In genomic region chr20:53677447-53678314, GRCh38 we compare ENCODE assay signal across 8 cellular contexts.
DNase-seq lines count a peak whose midpoint lies in the region; ATAC-seq, FAIRE-seq and TF ChIP-seq lines count a peak whose summit lies in the region.

No MANE protein-coding gene starts in this region.

- TF ChIP-seq POLR2A in GM12878 (IDR thresholded peaks at IDR 0.05; ENCODE audit: low read depth, low read length) = no peak

- TF ChIP-seq EP300 in GM12878 (IDR thresholded peaks at IDR 0.05; ENCODE audit: borderline replicate concordance in 1 of 2, control insufficient read depth in 1 of 2, low read depth in 2 of 2, low read length in 2 of 2) = no peak

- no peaks in the 10 kb centered on the region for H4K20me1 ChIP-seq in GM12878 (ENCODE audit: control insufficient read depth, insufficient read depth)

- H3K4me1 ChIP-seq in CD4-positive, alpha-beta memory T cell (ENCODE audit: insufficient read depth, low read length) = peaks cover 6% of the 10 kb centered on the region
- H3K4me1 ChIP-seq in GM12878 (ENCODE audit: control insufficient read depth, insufficient read depth, low read length) = peaks cover 8% of the 10 kb centered on the region; the same call in 1 of the 2 replicates
- peaks cover 10% of the 10 kb centered on the region for H3K4me1 ChIP-seq in mucosa of descending colon (ENCODE audit: low read depth)

- SMC1A ChIA-PET in GM12878 (lab: Charles Lee; ENCODE audit: uncharacterized antibody, unreplicated experiment) = interaction anchor here (1.0 to 1.9 kb wide), 5 partner anchors 12 to 195 kb away, joined by 3 to 6 read pairs (median 3); no protein-coding TSS in a partner anchor

- no peak for DNase-seq in CD4-positive, alpha-beta memory T cell
- DNase-seq in NOMO-1 treated with dmso at 0.1 percent for 144 hours (lab: John Stamatoyannopoulos, UW; ENCODE audit: unreplicated experiment) (peak; percentile 90), GM12878 (ENCODE audit: low read depth, low spot score) (no peak), mucosa of descending colon (peak in 1 of 3 donors; percentile 81), GM20000 (ENCODE audit: low spot score) (no peak)

- H3K4me2 ChIP-seq in GM12878 (ENCODE audit: control insufficient read depth, insufficient read depth) = no peak overlapping the region

- TF ChIP-seq RAD21 in GM12878 (IDR thresholded peaks at IDR 0.05; ENCODE audit: insufficient read depth, low read depth, low read length) = no peak

- H3K4me3 Mint-ChIP-seq in CD4-positive, alpha-beta memory T cell = peak overlapping the region in 3 of 8 donors; percentile 36 to 68 (median 65)

- 73% methylated on average over 12 of the region's 12 CpGs for WGBS in GM12878 (ENCODE audit: insufficient coverage, insufficient replicate concordance, low lambda C conversion rate, missing lambda C conversion rate)

- peak overlapping the region; percentile 31 for H2AFZ ChIP-seq in GM12878 (ENCODE audit: control insufficient read depth, low read depth, low read length)

- BruUV-seq in GM12878 (replicated peaks; lab: Mats Ljungman, UMichigan) = no TSS peak

- TF ChIP-seq CTCF in GM12878 (IDR thresholded peaks at IDR 0.05 in 2 of 3, conservative IDR thresholded peaks at IDR 0.05 in 1 of 3; ENCODE audit: control insufficient read depth in 2 of 3, extremely low read depth in 1 of 3, insufficient read depth in 1 of 3, low read depth in 3 of 3, low read length in 3 of 3) (no peak), mucosa of descending colon (IDR thresholded peaks at IDR 0.05) (no peak), GM20000 (IDR thresholded peaks at IDR 0.05; ENCODE audit: extremely low read depth, missing control alignments) (no peak)

- H3K79me2 ChIP-seq in GM12878 (ENCODE audit: control insufficient read depth, insufficient read depth, low read length) = no peaks in the 10 kb centered on the region

- RAD21 ChIA-PET in GM12878 (lab: Charles Lee; ENCODE audit: unreplicated experiment) = no interaction called here

- H3K9me3 Mint-ChIP-seq in CD4-positive, alpha-beta memory T cell = no peaks in the 10 kb centered on the region

- intact Hi-C loops in CD4-positive, alpha-beta memory T cell (cut with micrococcal nuclease) = no loop called here
- intact Hi-C loops in GM12878 (cut with micrococcal nuclease; ENCODE audit: unreplicated experiment) = no loop called here
- intact Hi-C loops in mucosa of descending colon (cut with DNase I, micrococcal nuclease) = no loop called here

- H3K27ac Mint-ChIP-seq in CD4-positive, alpha-beta memory T cell = peak overlapping the region in 4 of 7 donors; percentile 44 to 57 (median 47)

- no peak overlapping the region for H3K27ac ChIP-seq in CD4-positive, alpha-beta memory T cell (ENCODE audit: low read depth, low read length)
- H3K27ac ChIP-seq in GM12878 (ENCODE audit: control insufficient read depth, insufficient read depth) = no peak overlapping the region

- no peaks in the 10 kb centered on the region for H3K36me3 ChIP-seq in CD4-positive, alpha-beta memory T cell (ENCODE audit: insufficient read depth, low read length)
- H3K36me3 ChIP-seq in GM12878 (ENCODE audit: control insufficient read depth in 2 of 2, insufficient read depth in 2 of 2, low read length in 1 of 2) (no peaks in the 10 kb centered on the region), mucosa of descending colon (ENCODE audit: low read depth) (no peaks in the 10 kb centered on the region)

- H3K4me3 ChIP-seq in CD4-positive, alpha-beta memory T cell (ENCODE audit: low read length in 2 of 2) = no peak overlapping the region
- no peak overlapping the region for H3K4me3 ChIP-seq in GM12878
- no peak overlapping the region for H3K4me3 ChIP-seq in mucosa of descending colon

- H3K4me1 Mint-ChIP-seq in CD4-positive, alpha-beta memory T cell = peaks cover 5 to 13% (median 9%) of the 10 kb centered on the region in 4 donors

- POLR2A ChIA-PET in CD4-positive, alpha-beta memory T cell (lab: Charles Lee; ENCODE audit: partially characterized antibody) = interaction anchor here (0.7 to 0.8 kb wide), 2 partner anchors 60 to 69 kb away, joined by 3 read pairs; no protein-coding TSS in a partner anchor
- POLR2A ChIA-PET in GM12878 (lab: Charles Lee) = interaction anchor here (0.6 to 0.7 kb wide), 2 partner anchors 238 to 704 kb away, joined by 3 to 6 read pairs; no protein-coding TSS in a partner anchor

- FAIRE-seq in GM12878 (lab: Jason Lieb, UNC) = no peak

- H3K36me3 Mint-ChIP-seq in CD4-positive, alpha-beta memory T cell = no peaks in the 10 kb centered on the region

- ATAC-seq in GM12878 (no peak), mucosa of descending colon (peak; percentile 95), GM21390 (IDR thresholded peaks at IDR 0.05; ENCODE audit: unreplicated experiment) (no peak), HG03159 (IDR thresholded peaks at IDR 0.05; ENCODE audit: unreplicated experiment) (no peak), GM18861 (IDR thresholded peaks at IDR 0.05; ENCODE audit: unreplicated experiment) (no peak)

- H3K9ac ChIP-seq in GM12878 (ENCODE audit: control insufficient read depth, insufficient read depth, low read length) = no peak overlapping the region

- CTCF ChIA-PET in CD4-positive, alpha-beta memory T cell (lab: Charles Lee; ENCODE audit: partially characterized antibody) = interaction anchor here (0.5 to 1.2 kb wide), 3 partner anchors 9 to 238 kb away, joined by 3 read pairs; no protein-coding TSS in a partner anchor
- CTCF ChIA-PET in GM12878 (lab: Yijun Ruan, JAX) = no interaction called here

- H3K27me3 Mint-ChIP-seq in CD4-positive, alpha-beta memory T cell = no peaks in the 10 kb centered on the region

- no peaks in the 10 kb centered on the region for H3K27me3 ChIP-seq in CD4-positive, alpha-beta memory T cell (ENCODE audit: insufficient read depth, low read length)
- no peaks in the 10 kb centered on the region for H3K27me3 ChIP-seq in GM12878 (replicated peaks in 1 of 2; ENCODE audit: control insufficient read depth in 2 of 2, insufficient read depth in 2 of 2, low read length in 1 of 2)

- in situ Hi-C loops in GM12878 (cut with MboI) = no loop called here

- no peaks in the 10 kb centered on the region for H3K9me3 ChIP-seq in CD4-positive, alpha-beta memory T cell (ENCODE audit: control insufficient read depth in 1 of 2, low read length in 2 of 2)
- H3K9me3 ChIP-seq in GM12878 (replicated peaks; ENCODE audit: control insufficient read depth, insufficient read depth, low read length) (no peaks in the 10 kb centered on the region), mucosa of descending colon (no peaks in the 10 kb centered on the region)

TF ChIP-seq in GM12878, 131 proteins besides CTCF, POLR2A, EP300 and RAD21 (continues in another document):
- TF ChIP-seq NFXL1 (IDR thresholded peaks at IDR 0.05; ENCODE audit: borderline replicate concordance) = peak; percentile 73; the same call in 1 of the 2 replicates
- TF ChIP-seq, protein P1, sequence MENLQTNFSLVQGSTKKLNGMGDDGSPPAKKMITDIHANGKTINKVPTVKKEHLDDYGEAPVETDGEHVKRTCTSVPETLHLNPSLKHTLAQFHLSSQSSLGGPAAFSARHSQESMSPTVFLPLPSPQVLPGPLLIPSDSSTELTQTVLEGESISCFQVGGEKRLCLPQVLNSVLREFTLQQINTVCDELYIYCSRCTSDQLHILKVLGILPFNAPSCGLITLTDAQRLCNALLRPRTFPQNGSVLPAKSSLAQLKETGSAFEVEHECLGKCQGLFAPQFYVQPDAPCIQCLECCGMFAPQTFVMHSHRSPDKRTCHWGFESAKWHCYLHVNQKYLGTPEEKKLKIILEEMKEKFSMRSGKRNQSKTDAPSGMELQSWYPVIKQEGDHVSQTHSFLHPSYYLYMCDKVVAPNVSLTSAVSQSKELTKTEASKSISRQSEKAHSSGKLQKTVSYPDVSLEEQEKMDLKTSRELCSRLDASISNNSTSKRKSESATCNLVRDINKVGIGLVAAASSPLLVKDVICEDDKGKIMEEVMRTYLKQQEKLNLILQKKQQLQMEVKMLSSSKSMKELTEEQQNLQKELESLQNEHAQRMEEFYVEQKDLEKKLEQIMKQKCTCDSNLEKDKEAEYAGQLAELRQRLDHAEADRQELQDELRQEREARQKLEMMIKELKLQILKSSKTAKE (IDR thresholded peaks at IDR 0.05; ENCODE audit: low read depth, poor library complexity, severe bottlenecking) = no peak
- TF ChIP-seq, protein P2, sequence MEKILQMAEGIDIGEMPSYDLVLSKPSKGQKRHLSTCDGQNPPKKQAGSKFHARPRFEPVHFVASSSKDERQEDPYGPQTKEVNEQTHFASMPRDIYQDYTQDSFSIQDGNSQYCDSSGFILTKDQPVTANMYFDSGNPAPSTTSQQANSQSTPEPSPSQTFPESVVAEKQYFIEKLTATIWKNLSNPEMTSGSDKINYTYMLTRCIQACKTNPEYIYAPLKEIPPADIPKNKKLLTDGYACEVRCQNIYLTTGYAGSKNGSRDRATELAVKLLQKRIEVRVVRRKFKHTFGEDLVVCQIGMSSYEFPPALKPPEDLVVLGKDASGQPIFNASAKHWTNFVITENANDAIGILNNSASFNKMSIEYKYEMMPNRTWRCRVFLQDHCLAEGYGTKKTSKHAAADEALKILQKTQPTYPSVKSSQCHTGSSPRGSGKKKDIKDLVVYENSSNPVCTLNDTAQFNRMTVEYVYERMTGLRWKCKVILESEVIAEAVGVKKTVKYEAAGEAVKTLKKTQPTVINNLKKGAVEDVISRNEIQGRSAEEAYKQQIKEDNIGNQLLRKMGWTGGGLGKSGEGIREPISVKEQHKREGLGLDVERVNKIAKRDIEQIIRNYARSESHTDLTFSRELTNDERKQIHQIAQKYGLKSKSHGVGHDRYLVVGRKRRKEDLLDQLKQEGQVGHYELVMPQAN (conservative IDR thresholded peaks at IDR 0.05) = no peak
- TF ChIP-seq ETV6 (conservative IDR thresholded peaks at IDR 0.05 in 1 of 2, IDR thresholded peaks at IDR 0.05 in 1 of 2; ENCODE audit: borderline replicate concordance in 1 of 2, low read depth in 1 of 2) = peak in 1 of 2 experiments; percentile 95; a peak in 2 of 4 replicates
- no peak for TF ChIP-seq ZZZ3 (IDR thresholded peaks at IDR 0.05; ENCODE audit: control insufficient read depth, insufficient read length, low read depth)
- no peak for TF ChIP-seq POLR2AphosphoS5 (IDR thresholded peaks at IDR 0.05; ENCODE audit: low read length)
- TF ChIP-seq SUPT20H (IDR thresholded peaks at IDR 0.05; ENCODE audit: borderline replicate concordance, control insufficient read depth, low read depth, low read length) = no peak
- no peak for TF ChIP-seq STAT3 (IDR thresholded peaks at IDR 0.05; ENCODE audit: low read depth, low read length)
- TF ChIP-seq TAF1 (IDR thresholded peaks at IDR 0.05; ENCODE audit: borderline replicate concordance, low read depth, low read length) = no peak
- no peak for TF ChIP-seq RUNX3 (IDR thresholded peaks at IDR 0.05; ENCODE audit: low read length)
